In genomic region chr20:25247100-25247665, GRCh38 we compare ENCODE assay signal across 8 cellular contexts. TPM values are rescaled to one million over a fixed set of nuclear protein-coding genes. Genes with fewer than 3 reads are reported as not detected.
DNase-seq lines count a peak whose midpoint lies in the region; ATAC-seq and TF ChIP-seq lines count a peak whose summit lies in the region.

No MANE protein-coding gene starts in this region.

- H3K4me3 Mint-ChIP-seq in CD4-positive, CD25-positive, alpha-beta regulatory T cell, result peak overlapping the region; percentile 87 to 98 (median 94)

- peak overlapping the region; percentile 96 for H3K4me2 ChIP-seq in mammary epithelial cell (ENCODE audit: insufficient read depth, low read depth, low read length)

- H3K9ac ChIP-seq in mammary epithelial cell (ENCODE audit: insufficient read depth, low read length), result peak overlapping the region; percentile 91

- intact Hi-C loops in mammary epithelial cell (cut with micrococcal nuclease), result loop anchor here (1.0 to 5.0 kb wide), 5 partner anchors 9 to 165 kb away; partner anchors contain the start of gene VSX1
- intact Hi-C loops in sciatic nerve (cut with DNase I), result no loop called here

- H3K27me3 ChIP-seq in CD4-positive, CD25-positive, alpha-beta regulatory T cell (ENCODE audit: control insufficient read depth, insufficient read depth, low read length), result peaks cover 3% of the 10 kb centered on the region
- no peaks in the 10 kb centered on the region for H3K27me3 ChIP-seq in mammary epithelial cell (ENCODE audit: insufficient read depth, low read length)

- in situ Hi-C loops in mammary epithelial cell (cut with MboI; ENCODE audit: low sequenced_read_pairs in 2 of 2), result loop anchor here in 1 of 2 donors (5.0 kb wide), 1 partner anchor 50 kb away; the partner anchor contains the start of gene ENTPD6
- in situ Hi-C loops in GM13976 (cut with MboI; ENCODE audit: low sequenced_read_pairs, unreplicated experiment), result no loop called here

- peak overlapping the region; percentile 64 for H2AFZ ChIP-seq in mammary epithelial cell (ENCODE audit: low read depth, low read length)

- H3K4me1 ChIP-seq in CD4-positive, CD25-positive, alpha-beta regulatory T cell (ENCODE audit: control insufficient read depth, insufficient read depth, low read length, poor library complexity, severe bottlenecking), result peaks cover 27% of the 10 kb centered on the region
- peaks cover 37% of the 10 kb centered on the region for H3K4me1 ChIP-seq in mammary epithelial cell (ENCODE audit: insufficient read depth, low read length)

- H3K36me3 Mint-ChIP-seq in CD4-positive, CD25-positive, alpha-beta regulatory T cell, result no peaks in the 10 kb centered on the region

- H3K27ac ChIP-seq in CD4-positive, CD25-positive, alpha-beta regulatory T cell (ENCODE audit: insufficient read depth, low read length, poor library complexity, severe bottlenecking), result peak overlapping the region; percentile 57
- H3K27ac ChIP-seq in RWPE1, result peak overlapping the region; percentile 95
- H3K27ac ChIP-seq in mammary epithelial cell (ENCODE audit: insufficient read depth, low read depth, low read length), result peak overlapping the region; percentile 79

- H3K4me1 Mint-ChIP-seq in CD4-positive, CD25-positive, alpha-beta regulatory T cell, result peaks cover 19 to 55% (median 34%) of the 10 kb centered on the region in 4 donors

- peaks cover 2% of the 10 kb centered on the region for H3K27me3 Mint-ChIP-seq in CD4-positive, CD25-positive, alpha-beta regulatory T cell

- POLR2A ChIA-PET in RWPE1 (lab: Yijun Ruan, JAX; ENCODE audit: low non-redundant PET), result interaction anchor here (0.5 to 2.8 kb wide), 4 partner anchors 8 to 714 kb away, joined by 3 to 15 read pairs (median 4); no protein-coding TSS in a partner anchor

- TF ChIP-seq CTCF in RWPE1 (conservative IDR thresholded peaks at IDR 0.05; ENCODE audit: low read depth) (peak; percentile 82), mammary epithelial cell (conservative IDR thresholded peaks at IDR 0.05 in 1 of 2, IDR thresholded peaks at IDR 0.05 in 1 of 2; ENCODE audit: extremely low read depth in 1 of 2, insufficient read depth in 1 of 2, low read depth in 1 of 2, low read length in 2 of 2) (peak; percentile 8 to 58), GM13976 (IDR thresholded peaks at IDR 0.05; ENCODE audit: borderline replicate concordance, control extremely low read depth, extremely low read depth, insufficient read depth, missing control alignments) (no peak)

- H3K9me3 Mint-ChIP-seq in CD4-positive, CD25-positive, alpha-beta regulatory T cell, result peaks cover 0 to 3% (median 1%) of the 10 kb centered on the region in 7 donors

- H3K9me3 ChIP-seq in CD4-positive, CD25-positive, alpha-beta regulatory T cell (ENCODE audit: control insufficient read depth in 2 of 2, low read length in 2 of 2), result no peaks in the 10 kb centered on the region
- no peaks in the 10 kb centered on the region for H3K9me3 ChIP-seq in mammary epithelial cell (replicated peaks; ENCODE audit: insufficient read depth, low read length)

- no peaks in the 10 kb centered on the region for H3K36me3 ChIP-seq in CD4-positive, CD25-positive, alpha-beta regulatory T cell (ENCODE audit: control insufficient read depth, insufficient read depth, low read length)
- H3K36me3 ChIP-seq in mammary epithelial cell (ENCODE audit: insufficient read depth, low read length), result peaks cover 4% of the 10 kb centered on the region

- TSS peak; percentile 42 for BruUV-seq in mammary epithelial cell (replicated peaks; lab: Mats Ljungman, UMichigan)

- H3K4me3 ChIP-seq in CD4-positive, CD25-positive, alpha-beta regulatory T cell (ENCODE audit: low read depth, low read length), result peak overlapping the region; percentile 19
- peak overlapping the region; percentile 60 to 91 (median 69) for H3K4me3 ChIP-seq in mammary epithelial cell (replicated peaks in 1 of 3; ENCODE audit: insufficient read depth in 1 of 3, low read depth in 2 of 3, low read length in 3 of 3)

- H3K27ac Mint-ChIP-seq in CD4-positive, CD25-positive, alpha-beta regulatory T cell, result peak overlapping the region; percentile 69 to 85 (median 84)

- H3K79me2 ChIP-seq in mammary epithelial cell (ENCODE audit: insufficient read depth, low read length), result peaks cover 70% of the 10 kb centered on the region

- ATAC-seq in CD4-positive, CD25-positive, alpha-beta regulatory T cell (ENCODE audit: low read depth in 2 of 2), result peak in 1 of 2 donors; percentile 5
- peak; percentile 23 for ATAC-seq in GM18907 (IDR thresholded peaks at IDR 0.05; ENCODE audit: unreplicated experiment)
- ATAC-seq in HG03521 (IDR thresholded peaks at IDR 0.05; ENCODE audit: unreplicated experiment), result peak; percentile 13
- peak; percentile 85 for ATAC-seq in sciatic nerve

- dilution Hi-C loops in mammary epithelial cell (cut with HindIII; ENCODE audit: low sequenced_read_pairs), result no loop called here

- WGBS in mammary epithelial cell (ENCODE audit: low coverage, missing lambda C conversion rate), result 2% methylated on average over 13 of the region's 28 CpGs

- H4K20me1 ChIP-seq in mammary epithelial cell (ENCODE audit: insufficient read depth, low read length), result peaks cover 6% of the 10 kb centered on the region

- peak; percentile 12 to 41 (median 16) for DNase-seq in CD4-positive, CD25-positive, alpha-beta regulatory T cell
- peak; percentile 70 for DNase-seq in RWPE1 (ENCODE audit: low spot score)
- peak; percentile 59 for DNase-seq in mammary epithelial cell
- peak; percentile 54 for DNase-seq in iPS-NIHi11 (ENCODE audit: low spot score)
- peak; percentile 81 for DNase-seq in sciatic nerve (ENCODE audit: low spot score)
- no peak for DNase-seq in GM13976 (ENCODE audit: low spot score)

- CTCF ChIA-PET in RWPE1 (lab: Yijun Ruan, JAX) (interaction anchor here (0.6 to 2.0 kb wide), 5 partner anchors 24 to 143 kb away, joined by 3 to 10 read pairs (median 4); partner anchors contain the start of gene ABHD12), mammary epithelial cell (lab: Charles Lee; ENCODE audit: low non-redundant PET) (interaction anchor here (0.6 to 0.7 kb wide), 2 partner anchors 15 to 24 kb away, joined by 3 to 4 read pairs; no protein-coding TSS in a partner anchor)

RNA-seq across cellular contexts. Expression of gene PYGB, which starts 0.7 kb away (rescaled TPM):
- total RNA-seq in CD4-positive, CD25-positive, alpha-beta regulatory T cell, result 37.2 TPM
- polyA plus RNA-seq in CD4-positive, CD25-positive, alpha-beta regulatory T cell, result 10 to 100 TPM; 45.3 to 64.6 (median 52.4) TPM
- total RNA-seq in mammary epithelial cell (1,000 to 10,000 TPM in 1 of 2 donors, 100 to 1,000 TPM in 1; 475 to 1,432 TPM), sciatic nerve (37.9 TPM)
- 284 TPM for polyA plus RNA-seq in mammary epithelial cell
- polyA minus RNA-seq in mammary epithelial cell, result 595 TPM

RNA-seq across cellular contexts. Expression of gene ENTPD6, which starts 51.7 kb away (rescaled TPM):
- total RNA-seq in CD4-positive, CD25-positive, alpha-beta regulatory T cell, result 68.0 TPM
- 10 to 100 TPM; 27.2 to 36.5 (median 30.6) TPM for polyA plus RNA-seq in CD4-positive, CD25-positive, alpha-beta regulatory T cell
- 100 to 1,000 TPM in 1 of 2 donors, 10 to 100 TPM in 1; 82.9 to 130 TPM for total RNA-seq in mammary epithelial cell
- 127 TPM for polyA plus RNA-seq in mammary epithelial cell
- 195 TPM for polyA minus RNA-seq in mammary epithelial cell
- 59.3 TPM for total RNA-seq in sciatic nerve

Comparison
In these comparisons a context has a peak if more than half of its experiments do, and no peak if none do; other contexts are left out.
1. RNA of gene PYGB, which starts 0.7 kb away (total RNA-seq): 475 to 1,432 TPM in mammary epithelial cell; 37.9 TPM in sciatic nerve (single experiment) and 37.2 TPM in CD4-positive, CD25-positive, alpha-beta regulatory T cell (single experiment); every median in the first group is over 10 times any median in the second.
2. Peak in every context shown above with its lines, with median percentiles within 50 percentile points of each other: H3K27ac ChIP-seq.